ENCODE assay signal across 1 cellular context in genomic region chr15:94075349-94075748, GRCh38.
TF ChIP-seq lines count a peak whose summit lies in the region.

No MANE protein-coding gene starts in this region.

TF ChIP-seq in IMR-90, 13 proteins besides CTCF, POLR2A, EP300 and RAD21:
- TF ChIP-seq MAFK (IDR thresholded peaks at IDR 0.05; ENCODE audit: low read depth, low read length) (no peak), BHLHE40 (IDR thresholded peaks at IDR 0.05; ENCODE audit: low read depth, low read length) (no peak), USF2 (IDR thresholded peaks at IDR 0.05; ENCODE audit: low read depth, low read length) (no peak), SMC3 (IDR thresholded peaks at IDR 0.05; ENCODE audit: low read depth, low read length) (no peak), FOS (IDR thresholded peaks at IDR 0.05; ENCODE audit: low read depth, low read length) (no peak), ELK1 (IDR thresholded peaks at IDR 0.05; ENCODE audit: borderline replicate concordance, low read depth, low read length) (no peak), RFX5 (IDR thresholded peaks at IDR 0.05; ENCODE audit: low read depth, low read length) (no peak), MAZ (IDR thresholded peaks at IDR 0.05; ENCODE audit: borderline replicate concordance, low read depth, low read length) (no peak), NFE2L2 (IDR thresholded peaks at IDR 0.05; ENCODE audit: low read depth, low read length) (no peak), CHD1 (IDR thresholded peaks at IDR 0.05; ENCODE audit: low read depth, low read length) (no peak), MXI1 (IDR thresholded peaks at IDR 0.05; ENCODE audit: borderline replicate concordance, low read depth, low read length) (no peak), CEBPB (IDR thresholded peaks at IDR 0.05; ENCODE audit: low read depth, low read length) (no peak), RCOR1 (IDR thresholded peaks at IDR 0.05; ENCODE audit: insufficient replicate concordance, low read length) (no peak)
